Comparison of ENCODE assay signal across 2 cellular contexts in the genomic region with DNA sequence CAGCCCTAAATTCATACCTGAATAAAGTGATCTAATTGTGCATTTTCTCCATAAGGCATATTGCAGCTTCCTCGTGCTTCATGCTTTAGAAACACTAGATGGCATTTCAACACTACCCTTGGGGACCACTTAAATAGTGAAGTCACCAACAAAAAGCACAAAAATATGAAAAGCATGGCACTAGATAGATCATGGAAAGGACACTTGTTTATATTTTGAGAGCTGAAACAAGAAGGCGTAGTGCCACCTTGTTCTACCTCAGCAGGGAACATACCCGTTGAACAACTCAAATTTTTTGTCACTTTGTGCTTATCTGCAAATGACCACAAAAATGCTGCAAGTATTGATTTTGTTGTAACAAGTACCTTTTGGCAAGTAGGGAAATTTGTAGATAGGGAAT.
TF ChIP-seq lines count a peak whose summit lies in the region.

No MANE protein-coding gene starts in this region.

TF ChIP-seq in HCT116, 20 proteins besides CTCF, POLR2A, EP300 and RAD21:
- no peak for TF ChIP-seq ZFX (IDR thresholded peaks at IDR 0.05)
- no peak for TF ChIP-seq JUND (IDR thresholded peaks at IDR 0.05)
- no peak for TF ChIP-seq CBX3 (IDR thresholded peaks at IDR 0.05; ENCODE audit: low read depth)
- TF ChIP-seq, protein P1, sequence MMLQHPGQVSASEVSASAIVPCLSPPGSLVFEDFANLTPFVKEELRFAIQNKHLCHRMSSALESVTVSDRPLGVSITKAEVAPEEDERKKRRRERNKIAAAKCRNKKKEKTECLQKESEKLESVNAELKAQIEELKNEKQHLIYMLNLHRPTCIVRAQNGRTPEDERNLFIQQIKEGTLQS (IDR thresholded peaks at IDR 0.05): no peak
- no peak for TF ChIP-seq ELF1 (IDR thresholded peaks at IDR 0.05; ENCODE audit: borderline replicate concordance, low read depth)
- TF ChIP-seq, protein P2, sequence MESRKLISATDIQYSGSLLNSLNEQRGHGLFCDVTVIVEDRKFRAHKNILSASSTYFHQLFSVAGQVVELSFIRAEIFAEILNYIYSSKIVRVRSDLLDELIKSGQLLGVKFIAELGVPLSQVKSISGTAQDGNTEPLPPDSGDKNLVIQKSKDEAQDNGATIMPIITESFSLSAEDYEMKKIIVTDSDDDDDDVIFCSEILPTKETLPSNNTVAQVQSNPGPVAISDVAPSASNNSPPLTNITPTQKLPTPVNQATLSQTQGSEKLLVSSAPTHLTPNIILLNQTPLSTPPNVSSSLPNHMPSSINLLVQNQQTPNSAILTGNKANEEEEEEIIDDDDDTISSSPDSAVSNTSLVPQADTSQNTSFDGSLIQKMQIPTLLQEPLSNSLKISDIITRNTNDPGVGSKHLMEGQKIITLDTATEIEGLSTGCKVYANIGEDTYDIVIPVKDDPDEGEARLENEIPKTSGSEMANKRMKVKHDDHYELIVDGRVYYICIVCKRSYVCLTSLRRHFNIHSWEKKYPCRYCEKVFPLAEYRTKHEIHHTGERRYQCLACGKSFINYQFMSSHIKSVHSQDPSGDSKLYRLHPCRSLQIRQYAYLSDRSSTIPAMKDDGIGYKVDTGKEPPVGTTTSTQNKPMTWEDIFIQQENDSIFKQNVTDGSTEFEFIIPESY (IDR thresholded peaks at IDR 0.05; ENCODE audit: extremely low read depth, insufficient replicate concordance, low read length): no peak
- TF ChIP-seq, protein P3, sequence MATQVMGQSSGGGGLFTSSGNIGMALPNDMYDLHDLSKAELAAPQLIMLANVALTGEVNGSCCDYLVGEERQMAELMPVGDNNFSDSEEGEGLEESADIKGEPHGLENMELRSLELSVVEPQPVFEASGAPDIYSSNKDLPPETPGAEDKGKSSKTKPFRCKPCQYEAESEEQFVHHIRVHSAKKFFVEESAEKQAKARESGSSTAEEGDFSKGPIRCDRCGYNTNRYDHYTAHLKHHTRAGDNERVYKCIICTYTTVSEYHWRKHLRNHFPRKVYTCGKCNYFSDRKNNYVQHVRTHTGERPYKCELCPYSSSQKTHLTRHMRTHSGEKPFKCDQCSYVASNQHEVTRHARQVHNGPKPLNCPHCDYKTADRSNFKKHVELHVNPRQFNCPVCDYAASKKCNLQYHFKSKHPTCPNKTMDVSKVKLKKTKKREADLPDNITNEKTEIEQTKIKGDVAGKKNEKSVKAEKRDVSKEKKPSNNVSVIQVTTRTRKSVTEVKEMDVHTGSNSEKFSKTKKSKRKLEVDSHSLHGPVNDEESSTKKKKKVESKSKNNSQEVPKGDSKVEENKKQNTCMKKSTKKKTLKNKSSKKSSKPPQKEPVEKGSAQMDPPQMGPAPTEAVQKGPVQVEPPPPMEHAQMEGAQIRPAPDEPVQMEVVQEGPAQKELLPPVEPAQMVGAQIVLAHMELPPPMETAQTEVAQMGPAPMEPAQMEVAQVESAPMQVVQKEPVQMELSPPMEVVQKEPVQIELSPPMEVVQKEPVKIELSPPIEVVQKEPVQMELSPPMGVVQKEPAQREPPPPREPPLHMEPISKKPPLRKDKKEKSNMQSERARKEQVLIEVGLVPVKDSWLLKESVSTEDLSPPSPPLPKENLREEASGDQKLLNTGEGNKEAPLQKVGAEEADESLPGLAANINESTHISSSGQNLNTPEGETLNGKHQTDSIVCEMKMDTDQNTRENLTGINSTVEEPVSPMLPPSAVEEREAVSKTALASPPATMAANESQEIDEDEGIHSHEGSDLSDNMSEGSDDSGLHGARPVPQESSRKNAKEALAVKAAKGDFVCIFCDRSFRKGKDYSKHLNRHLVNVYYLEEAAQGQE (IDR thresholded peaks at IDR 0.05; ENCODE audit: low read depth): no peak
- TF ChIP-seq SIN3A (IDR thresholded peaks at IDR 0.05; ENCODE audit: low read depth): no peak
- no peak for TF ChIP-seq EGR1 (IDR thresholded peaks at IDR 0.05; ENCODE audit: low read depth)
- no peak for TF ChIP-seq EZH2phosphoT487 (IDR thresholded peaks at IDR 0.05; ENCODE audit: borderline replicate concordance)
- TF ChIP-seq ZNF274 (IDR thresholded peaks at IDR 0.05; ENCODE audit: low read depth, low read length): no peak
- no peak for TF ChIP-seq FOSL1 (IDR thresholded peaks at IDR 0.05; ENCODE audit: low read depth)
- TF ChIP-seq SP1 (IDR thresholded peaks at IDR 0.05; ENCODE audit: low read depth): no peak
- no peak for TF ChIP-seq CEBPB (IDR thresholded peaks at IDR 0.05; ENCODE audit: low read depth)
- TF ChIP-seq, protein P4, sequence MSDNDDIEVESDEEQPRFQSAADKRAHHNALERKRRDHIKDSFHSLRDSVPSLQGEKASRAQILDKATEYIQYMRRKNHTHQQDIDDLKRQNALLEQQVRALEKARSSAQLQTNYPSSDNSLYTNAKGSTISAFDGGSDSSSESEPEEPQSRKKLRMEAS (IDR thresholded peaks at IDR 0.05): no peak
- TF ChIP-seq TCF7L2 (IDR thresholded peaks at IDR 0.05; ENCODE audit: borderline replicate concordance, extremely low read depth, insufficient read depth, insufficient read length): no peak
- TF ChIP-seq YY1 (IDR thresholded peaks at IDR 0.05; ENCODE audit: extremely low read depth, insufficient replicate concordance, low read depth, low read length): no peak
- no peak for TF ChIP-seq EZH2 (IDR thresholded peaks at IDR 0.05)
TF ChIP-seq in HCT116: peak in this region for 0.

TF ChIP-seq in HepG2, 621 proteins besides CTCF, POLR2A, EP300 and RAD21 (continues in another document):
- TF ChIP-seq ZNF30 (CRISPR knock-in tag; IDR thresholded peaks at IDR 0.05): no peak
- TF ChIP-seq RARA (CRISPR knock-in tag; IDR thresholded peaks at IDR 0.05): no peak
- no peak for TF ChIP-seq ZNF124 (CRISPR knock-in tag; IDR thresholded peaks at IDR 0.05)
- TF ChIP-seq, protein P5, sequence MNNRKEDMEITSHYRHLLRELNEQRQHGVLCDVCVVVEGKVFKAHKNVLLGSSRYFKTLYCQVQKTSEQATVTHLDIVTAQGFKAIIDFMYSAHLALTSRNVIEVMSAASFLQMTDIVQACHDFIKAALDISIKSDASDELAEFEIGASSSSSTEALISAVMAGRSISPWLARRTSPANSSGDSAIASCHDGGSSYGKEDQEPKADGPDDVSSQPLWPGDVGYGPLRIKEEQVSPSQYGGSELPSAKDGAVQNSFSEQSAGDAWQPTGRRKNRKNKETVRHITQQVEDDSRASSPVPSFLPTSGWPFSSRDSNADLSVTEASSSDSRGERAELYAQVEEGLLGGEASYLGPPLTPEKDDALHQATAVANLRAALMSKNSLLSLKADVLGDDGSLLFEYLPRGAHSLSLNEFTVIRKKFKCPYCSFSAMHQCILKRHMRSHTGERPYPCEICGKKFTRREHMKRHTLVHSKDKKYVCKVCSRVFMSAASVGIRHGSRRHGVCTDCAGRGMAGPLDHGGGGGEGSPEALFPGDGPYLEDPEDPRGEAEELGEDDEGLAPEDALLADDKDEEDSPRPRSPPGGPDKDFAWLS (CRISPR knock-in tag; IDR thresholded peaks at IDR 0.05; ENCODE audit: borderline replicate concordance): no peak
- TF ChIP-seq ZC3H4 (CRISPR knock-in tag; IDR thresholded peaks at IDR 0.05; ENCODE audit: borderline replicate concordance): no peak
- no peak for TF ChIP-seq TMF1 (CRISPR knock-in tag; IDR thresholded peaks at IDR 0.05; ENCODE audit: low read depth)
- peak; percentile 81 for TF ChIP-seq CBFB (CRISPR knock-in tag; IDR thresholded peaks at IDR 0.05)
- no peak for TF ChIP-seq SMARCE1 (IDR thresholded peaks at IDR 0.05; ENCODE audit: borderline replicate concordance)
- TF ChIP-seq, protein P6, sequence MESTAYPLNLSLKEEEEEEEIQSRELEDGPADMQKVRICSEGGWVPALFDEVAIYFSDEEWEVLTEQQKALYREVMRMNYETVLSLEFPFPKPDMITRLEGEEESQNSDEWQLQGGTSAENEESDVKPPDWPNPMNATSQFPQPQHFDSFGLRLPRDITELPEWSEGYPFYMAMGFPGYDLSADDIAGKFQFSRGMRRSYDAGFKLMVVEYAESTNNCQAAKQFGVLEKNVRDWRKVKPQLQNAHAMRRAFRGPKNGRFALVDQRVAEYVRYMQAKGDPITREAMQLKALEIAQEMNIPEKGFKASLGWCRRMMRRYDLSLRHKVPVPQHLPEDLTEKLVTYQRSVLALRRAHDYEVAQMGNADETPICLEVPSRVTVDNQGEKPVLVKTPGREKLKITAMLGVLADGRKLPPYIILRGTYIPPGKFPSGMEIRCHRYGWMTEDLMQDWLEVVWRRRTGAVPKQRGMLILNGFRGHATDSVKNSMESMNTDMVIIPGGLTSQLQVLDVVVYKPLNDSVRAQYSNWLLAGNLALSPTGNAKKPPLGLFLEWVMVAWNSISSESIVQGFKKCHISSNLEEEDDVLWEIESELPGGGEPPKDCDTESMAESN (CRISPR knock-in tag; conservative IDR thresholded peaks at IDR 0.05): no peak
- peak; percentile 79 for TF ChIP-seq ONECUT2 (CRISPR knock-in tag; IDR thresholded peaks at IDR 0.05)
- TF ChIP-seq, protein P7, sequence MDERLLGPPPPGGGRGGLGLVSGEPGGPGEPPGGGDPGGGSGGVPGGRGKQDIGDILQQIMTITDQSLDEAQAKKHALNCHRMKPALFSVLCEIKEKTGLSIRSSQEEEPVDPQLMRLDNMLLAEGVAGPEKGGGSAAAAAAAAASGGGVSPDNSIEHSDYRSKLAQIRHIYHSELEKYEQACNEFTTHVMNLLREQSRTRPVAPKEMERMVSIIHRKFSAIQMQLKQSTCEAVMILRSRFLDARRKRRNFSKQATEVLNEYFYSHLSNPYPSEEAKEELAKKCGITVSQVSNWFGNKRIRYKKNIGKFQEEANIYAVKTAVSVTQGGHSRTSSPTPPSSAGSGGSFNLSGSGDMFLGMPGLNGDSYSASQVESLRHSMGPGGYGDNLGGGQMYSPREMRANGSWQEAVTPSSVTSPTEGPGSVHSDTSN (CRISPR knock-in tag; IDR thresholded peaks at IDR 0.05): no peak
- TF ChIP-seq HNF4G (IDR thresholded peaks at IDR 0.05; ENCODE audit: borderline replicate concordance, low read depth, low read length): no peak
- no peak for TF ChIP-seq HNF4G (CRISPR knock-in tag; IDR thresholded peaks at IDR 0.05; ENCODE audit: borderline replicate concordance, low read depth)
- no peak for TF ChIP-seq MTA1 (CRISPR knock-in tag; IDR thresholded peaks at IDR 0.05; ENCODE audit: borderline replicate concordance)
- peak; percentile 56 for TF ChIP-seq SMC3 (IDR thresholded peaks at IDR 0.05; ENCODE audit: low read length)
- peak; percentile 71 for TF ChIP-seq STAG1 (CRISPR knock-in tag; IDR thresholded peaks at IDR 0.05)
- TF ChIP-seq SIN3B (IDR thresholded peaks at IDR 0.05; ENCODE audit: low read length): no peak
- TF ChIP-seq FLYWCH1 (CRISPR knock-in tag; IDR thresholded peaks at IDR 0.05): no peak
- TF ChIP-seq, protein P2 (CRISPR knock-in tag; IDR thresholded peaks at IDR 0.05): no peak
- TF ChIP-seq, protein P8, sequence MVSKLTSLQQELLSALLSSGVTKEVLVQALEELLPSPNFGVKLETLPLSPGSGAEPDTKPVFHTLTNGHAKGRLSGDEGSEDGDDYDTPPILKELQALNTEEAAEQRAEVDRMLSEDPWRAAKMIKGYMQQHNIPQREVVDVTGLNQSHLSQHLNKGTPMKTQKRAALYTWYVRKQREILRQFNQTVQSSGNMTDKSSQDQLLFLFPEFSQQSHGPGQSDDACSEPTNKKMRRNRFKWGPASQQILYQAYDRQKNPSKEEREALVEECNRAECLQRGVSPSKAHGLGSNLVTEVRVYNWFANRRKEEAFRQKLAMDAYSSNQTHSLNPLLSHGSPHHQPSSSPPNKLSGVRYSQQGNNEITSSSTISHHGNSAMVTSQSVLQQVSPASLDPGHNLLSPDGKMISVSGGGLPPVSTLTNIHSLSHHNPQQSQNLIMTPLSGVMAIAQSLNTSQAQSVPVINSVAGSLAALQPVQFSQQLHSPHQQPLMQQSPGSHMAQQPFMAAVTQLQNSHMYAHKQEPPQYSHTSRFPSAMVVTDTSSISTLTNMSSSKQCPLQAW (CRISPR knock-in tag; IDR thresholded peaks at IDR 0.05): no peak
- no peak for TF ChIP-seq CBX5 (CRISPR knock-in tag; IDR thresholded peaks at IDR 0.05; ENCODE audit: borderline replicate concordance)
- TF ChIP-seq, protein P9, sequence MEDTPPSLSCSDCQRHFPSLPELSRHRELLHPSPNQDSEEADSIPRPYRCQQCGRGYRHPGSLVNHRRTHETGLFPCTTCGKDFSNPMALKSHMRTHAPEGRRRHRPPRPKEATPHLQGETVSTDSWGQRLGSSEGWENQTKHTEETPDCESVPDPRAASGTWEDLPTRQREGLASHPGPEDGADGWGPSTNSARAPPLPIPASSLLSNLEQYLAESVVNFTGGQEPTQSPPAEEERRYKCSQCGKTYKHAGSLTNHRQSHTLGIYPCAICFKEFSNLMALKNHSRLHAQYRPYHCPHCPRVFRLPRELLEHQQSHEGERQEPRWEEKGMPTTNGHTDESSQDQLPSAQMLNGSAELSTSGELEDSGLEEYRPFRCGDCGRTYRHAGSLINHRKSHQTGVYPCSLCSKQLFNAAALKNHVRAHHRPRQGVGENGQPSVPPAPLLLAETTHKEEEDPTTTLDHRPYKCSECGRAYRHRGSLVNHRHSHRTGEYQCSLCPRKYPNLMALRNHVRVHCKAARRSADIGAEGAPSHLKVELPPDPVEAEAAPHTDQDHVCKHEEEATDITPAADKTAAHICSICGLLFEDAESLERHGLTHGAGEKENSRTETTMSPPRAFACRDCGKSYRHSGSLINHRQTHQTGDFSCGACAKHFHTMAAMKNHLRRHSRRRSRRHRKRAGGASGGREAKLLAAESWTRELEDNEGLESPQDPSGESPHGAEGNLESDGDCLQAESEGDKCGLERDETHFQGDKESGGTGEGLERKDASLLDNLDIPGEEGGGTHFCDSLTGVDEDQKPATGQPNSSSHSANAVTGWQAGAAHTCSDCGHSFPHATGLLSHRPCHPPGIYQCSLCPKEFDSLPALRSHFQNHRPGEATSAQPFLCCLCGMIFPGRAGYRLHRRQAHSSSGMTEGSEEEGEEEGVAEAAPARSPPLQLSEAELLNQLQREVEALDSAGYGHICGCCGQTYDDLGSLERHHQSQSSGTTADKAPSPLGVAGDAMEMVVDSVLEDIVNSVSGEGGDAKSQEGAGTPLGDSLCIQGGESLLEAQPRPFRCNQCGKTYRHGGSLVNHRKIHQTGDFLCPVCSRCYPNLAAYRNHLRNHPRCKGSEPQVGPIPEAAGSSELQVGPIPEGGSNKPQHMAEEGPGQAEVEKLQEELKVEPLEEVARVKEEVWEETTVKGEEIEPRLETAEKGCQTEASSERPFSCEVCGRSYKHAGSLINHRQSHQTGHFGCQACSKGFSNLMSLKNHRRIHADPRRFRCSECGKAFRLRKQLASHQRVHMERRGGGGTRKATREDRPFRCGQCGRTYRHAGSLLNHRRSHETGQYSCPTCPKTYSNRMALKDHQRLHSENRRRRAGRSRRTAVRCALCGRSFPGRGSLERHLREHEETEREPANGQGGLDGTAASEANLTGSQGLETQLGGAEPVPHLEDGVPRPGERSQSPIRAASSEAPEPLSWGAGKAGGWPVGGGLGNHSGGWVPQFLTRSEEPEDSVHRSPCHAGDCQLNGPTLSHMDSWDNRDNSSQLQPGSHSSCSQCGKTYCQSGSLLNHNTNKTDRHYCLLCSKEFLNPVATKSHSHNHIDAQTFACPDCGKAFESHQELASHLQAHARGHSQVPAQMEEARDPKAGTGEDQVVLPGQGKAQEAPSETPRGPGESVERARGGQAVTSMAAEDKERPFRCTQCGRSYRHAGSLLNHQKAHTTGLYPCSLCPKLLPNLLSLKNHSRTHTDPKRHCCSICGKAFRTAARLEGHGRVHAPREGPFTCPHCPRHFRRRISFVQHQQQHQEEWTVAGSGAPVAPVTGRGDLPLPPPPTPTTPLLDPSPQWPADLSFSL (CRISPR knock-in tag; IDR thresholded peaks at IDR 0.05): peak; percentile 73
